ENCODE assay signal across 1 cellular context in the genomic region with DNA sequence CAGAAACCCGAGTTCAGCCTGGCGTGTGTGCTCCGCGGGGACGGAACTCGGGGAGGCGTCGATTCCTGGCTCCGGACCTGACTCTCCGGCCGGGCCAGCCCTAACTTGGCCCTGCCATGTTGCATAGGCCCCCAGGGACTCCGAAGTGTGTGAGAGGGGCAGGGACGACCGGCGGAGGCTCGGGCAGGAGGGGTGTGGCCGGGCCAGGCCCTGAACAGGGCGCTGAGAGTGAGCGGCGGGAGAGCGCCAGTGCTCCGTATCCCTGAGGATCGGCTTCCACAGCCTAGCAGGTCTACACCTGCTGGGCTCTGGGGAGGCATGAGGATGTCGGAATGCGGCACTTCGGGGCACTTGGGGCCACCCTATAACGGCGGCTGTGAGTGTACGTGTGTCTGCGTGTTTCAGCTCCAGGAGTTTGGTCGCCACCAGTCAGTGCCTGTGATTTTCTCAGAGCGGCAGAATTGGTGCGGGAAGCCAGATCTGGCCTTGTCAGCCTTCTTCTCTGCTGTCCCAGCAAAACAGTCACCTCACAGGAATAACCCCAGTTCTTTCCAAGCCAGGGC.
TF ChIP-seq lines count a peak whose summit lies in the region.

No MANE protein-coding gene starts in this region.

TF ChIP-seq in H1, 55 proteins besides CTCF, POLR2A, EP300 and RAD21:
- TF ChIP-seq CHD2 (IDR thresholded peaks at IDR 0.05; ENCODE audit: low read length) (no peak), CREB1 (IDR thresholded peaks at IDR 0.05) (no peak), SIRT6 (IDR thresholded peaks at IDR 0.05; ENCODE audit: low read length) (no peak), MAFK (IDR thresholded peaks at IDR 0.05; ENCODE audit: low read depth, low read length) (no peak), EZH2 (IDR thresholded peaks at IDR 0.05; ENCODE audit: low read depth, low read length, severe bottlenecking) (peak; percentile 64), TCF12 (IDR thresholded peaks at IDR 0.05; ENCODE audit: low read depth, low read length) (no peak), RNF2 (IDR thresholded peaks at IDR 0.05; ENCODE audit: borderline replicate concordance, low read depth, low read length, missing control alignments, poor library complexity, severe bottlenecking) (peak; percentile 52), HDAC6 (IDR thresholded peaks at IDR 0.05; ENCODE audit: low read depth, low read length) (no peak), SUZ12 (IDR thresholded peaks at IDR 0.05; ENCODE audit: low read length) (peak; percentile 69), TAF7 (optimal IDR thresholded peaks at IDR 0.05; ENCODE audit: borderline replicate concordance, low read depth, low read length) (no peak)
- TF ChIP-seq, protein P1, sequence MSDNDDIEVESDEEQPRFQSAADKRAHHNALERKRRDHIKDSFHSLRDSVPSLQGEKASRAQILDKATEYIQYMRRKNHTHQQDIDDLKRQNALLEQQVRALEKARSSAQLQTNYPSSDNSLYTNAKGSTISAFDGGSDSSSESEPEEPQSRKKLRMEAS (IDR thresholded peaks at IDR 0.05): peak; percentile 40; the same call in 1 of the 2 replicates
